Comparison of ENCODE assay signal across 8 cellular contexts in the genomic region with DNA sequence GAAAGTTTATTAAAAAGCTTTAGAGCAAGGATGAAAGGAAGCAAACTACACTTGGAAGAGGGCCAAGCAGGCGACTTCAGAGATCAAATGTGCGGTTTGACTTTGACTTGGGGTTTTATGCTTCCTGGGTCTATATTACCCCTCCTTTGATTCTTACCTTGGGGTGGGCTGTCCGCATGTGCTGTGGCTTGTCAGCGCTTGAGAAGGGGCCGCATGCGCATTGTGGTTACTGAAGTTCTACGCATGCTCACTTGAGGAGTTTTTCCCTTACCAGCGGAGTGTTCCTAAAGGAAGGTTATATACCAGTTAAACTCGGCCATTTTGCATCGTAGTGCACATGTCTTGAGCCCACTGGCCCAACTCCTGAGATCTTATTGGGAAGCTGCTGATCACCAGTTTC.
DNase-seq lines count a peak whose midpoint lies in the region; ATAC-seq and TF ChIP-seq lines count a peak whose summit lies in the region.

No MANE protein-coding gene starts in this region.

- peak overlapping the region; percentile 35 for H3K4me3 ChIP-seq in epithelial cell of esophagus (ENCODE audit: low read length)

- peak; percentile 30 for ATAC-seq in HG02610 (IDR thresholded peaks at IDR 0.05; ENCODE audit: unreplicated experiment)
- ATAC-seq in GM21526 (IDR thresholded peaks at IDR 0.05; ENCODE audit: low FRiP score, unreplicated experiment), result no peak
- no peak for ATAC-seq in HG03025 (IDR thresholded peaks at IDR 0.05; ENCODE audit: low FRiP score, unreplicated experiment)
- no peak for ATAC-seq in GM18907 (IDR thresholded peaks at IDR 0.05; ENCODE audit: unreplicated experiment)

- TF ChIP-seq CTCF in epithelial cell of esophagus (IDR thresholded peaks at IDR 0.05; ENCODE audit: insufficient read depth, low read depth, low read length, missing control alignments), result no peak

- peak; percentile 37 to 49 for DNase-seq in activated CD8-positive, alpha-beta memory T cell treated with anti-CD3 and anti-CD28 coated beads for 4 hours (ENCODE audit: low read depth in 2 of 2)
- DNase-seq in epithelial cell of esophagus (ENCODE audit: low read depth) (peak; percentile 64), ecto neural progenitor cell (ENCODE audit: low spot score) (no peak)
- DNase-seq in stimulated activated CD8-positive, alpha-beta memory T cell treated with anti-CD3 and anti-CD28 coated beads, Interleukin-15, amount 100 ng/mL, for 4 hours (ENCODE audit: low read depth in 2 of 2), result peak; percentile 12 to 45
